In the genomic region with DNA sequence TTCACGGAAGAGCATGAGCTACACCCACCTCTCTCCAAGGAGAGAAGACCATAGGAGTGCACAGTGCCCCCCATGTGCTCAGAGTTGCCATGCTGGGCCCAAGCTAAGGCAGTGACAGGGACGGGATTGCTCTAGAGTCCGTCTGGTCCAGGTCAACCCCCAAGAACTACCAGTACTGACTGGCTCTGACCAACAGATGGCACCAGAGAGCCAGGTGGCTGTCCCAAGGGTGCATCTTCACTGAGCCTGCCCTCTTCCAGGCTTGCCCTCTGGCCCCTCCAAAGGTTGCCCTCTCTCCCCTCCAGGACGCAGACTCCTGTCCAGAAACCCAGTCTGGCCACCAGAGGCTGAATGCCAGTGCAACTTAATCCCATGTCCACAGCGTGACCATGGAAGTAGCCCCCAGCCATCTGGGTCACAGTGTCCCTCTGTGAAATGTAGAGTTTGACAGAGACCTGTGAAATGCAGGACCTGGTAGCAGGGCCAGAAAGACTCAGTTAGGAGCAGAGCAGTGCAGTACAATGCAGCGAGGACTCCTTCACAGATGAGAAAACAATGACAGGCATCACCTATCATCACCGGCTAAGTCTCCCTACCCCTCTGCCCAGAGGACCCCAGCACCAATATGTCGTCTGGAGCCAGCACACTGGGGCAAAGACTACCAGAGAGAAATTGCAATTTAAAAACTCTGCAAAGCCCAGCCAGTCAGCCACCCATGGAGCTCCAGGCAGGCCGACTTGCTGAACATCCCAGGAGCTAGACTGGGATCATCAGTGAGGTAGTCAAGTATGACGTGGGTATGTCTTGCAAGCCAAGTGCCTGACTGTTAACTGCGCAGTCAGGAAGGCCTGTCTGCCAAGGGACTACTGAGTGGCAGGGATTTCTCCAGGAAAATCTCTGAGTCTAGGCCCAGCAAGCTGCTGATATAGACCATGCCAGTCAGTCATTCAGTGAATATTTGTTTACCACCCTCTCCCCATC, we compare ENCODE assay signal across 8 cellular contexts. TPM values are rescaled to one million over a fixed set of nuclear protein-coding genes. Genes with fewer than 3 reads are reported as not detected.
DNase-seq lines count a peak whose midpoint lies in the region; ATAC-seq and TF ChIP-seq lines count a peak whose summit lies in the region.

No MANE protein-coding gene starts in this region.

- CTCF ChIA-PET in AG04449 (lab: Yijun Ruan, JAX) = interaction anchor here (0.6 to 15.7 kb wide), 39 partner anchors 7 to 457 kb away, joined by 3 to 440 read pairs (median 4); partner anchors contain the start of gene SKP1

- H3K4me2 ChIP-seq in osteoblast (ENCODE audit: insufficient read depth, low read length) = no peak overlapping the region

- POLR2A ChIA-PET in AG04449 (lab: Yijun Ruan, JAX) = interaction anchor here (1.7 kb wide), 1 partner anchor 8 kb away, joined by 4 read pairs; the partner anchor contains the start of gene SKP1

- H3K27me3 ChIP-seq in Peyer's patch (no peaks in the 10 kb centered on the region), osteoblast (ENCODE audit: insufficient read depth, low read length) (no peaks in the 10 kb centered on the region), tibial artery (no peaks in the 10 kb centered on the region)

- intact Hi-C loops in tibial artery (cut with DNase I; ENCODE audit: low total_unique reads) = loop anchor here (2.0 kb wide), 1 partner anchor 106 kb away; no protein-coding TSS in a partner anchor

- no peaks in the 10 kb centered on the region for H3K79me2 ChIP-seq in osteoblast (ENCODE audit: insufficient read depth, low read length)

- no peaks in the 10 kb centered on the region for H3K9me3 ChIP-seq in Peyer's patch
- H3K9me3 ChIP-seq in osteoblast (ENCODE audit: low read depth, low read length) = no peaks in the 10 kb centered on the region
- no peaks in the 10 kb centered on the region for H3K9me3 ChIP-seq in tibial artery

- H4K20me1 ChIP-seq in osteoblast (ENCODE audit: insufficient read depth, low read length) = no peaks in the 10 kb centered on the region

- TF ChIP-seq CTCF in AG04449 (IDR thresholded peaks at IDR 0.05; ENCODE audit: insufficient read depth, low read length, missing control alignments) (peak; percentile 92), Peyer's patch (IDR thresholded peaks at IDR 0.05) (peak; percentile 55 to 93 (median 90)), foreskin fibroblast (IDR thresholded peaks at IDR 0.05; ENCODE audit: low read depth, low read length) (peak; percentile 91), osteoblast (IDR thresholded peaks at IDR 0.05; ENCODE audit: extremely low read depth, low read depth, low read length) (peak; percentile 89), tibial artery (IDR thresholded peaks at IDR 0.05) (peak; percentile 84 to 95)

- H3K4me3 ChIP-seq in AG04449 (ENCODE audit: low read depth, low read length) = no peak overlapping the region
- H3K4me3 ChIP-seq in Peyer's patch = no peak overlapping the region
- H3K4me3 ChIP-seq in foreskin fibroblast (ENCODE audit: low read depth in 1 of 2, low read length in 2 of 2) = no peak overlapping the region
- H3K4me3 ChIP-seq in osteoblast (ENCODE audit: insufficient read depth, low read length) = no peak overlapping the region
- no peak overlapping the region for H3K4me3 ChIP-seq in tibial artery

- ATAC-seq in GM18867 (IDR thresholded peaks at IDR 0.05; ENCODE audit: unreplicated experiment) = peak; percentile 83
- peak; percentile 73 for ATAC-seq in HG03439 (IDR thresholded peaks at IDR 0.05; ENCODE audit: unreplicated experiment)

- H3K36me3 ChIP-seq in Peyer's patch = no peaks in the 10 kb centered on the region
- no peaks in the 10 kb centered on the region for H3K36me3 ChIP-seq in osteoblast (ENCODE audit: insufficient read depth, low read length)
- no peaks in the 10 kb centered on the region for H3K36me3 ChIP-seq in tibial artery

- H3K4me1 ChIP-seq in Peyer's patch (peaks cover 0 to 5% (median 0%) of the 10 kb centered on the region in 4 donors), osteoblast (ENCODE audit: insufficient read depth, low read length) (no peaks in the 10 kb centered on the region), tibial artery (peaks cover 0 to 3% (median 0%) of the 10 kb centered on the region in 4 donors)

- TF ChIP-seq POLR2A in Peyer's patch (IDR thresholded peaks at IDR 0.05) = no peak

- H3K27ac ChIP-seq in Peyer's patch (peak overlapping the region in 2 of 4 donors; percentile 46 to 68), osteoblast (ENCODE audit: low read depth, low read length) (no peak overlapping the region), tibial artery (no peak overlapping the region)

- DNase-seq in AG04449 (ENCODE audit: low read depth, low spot score) (no peak), Peyer's patch (peak; percentile 66 to 89 (median 81)), activated T-helper 1 cell treated with Interleukin-2 at 50 U/mL for 16 hours (ENCODE audit: low read depth) (peak; percentile 54), foreskin fibroblast (peak; percentile 24 to 81), osteoblast (ENCODE audit: insufficient read length, low spot score, missing footprints) (peak; percentile 79), tibial artery (peak; percentile 61 to 81)

- H2AFZ ChIP-seq in osteoblast (ENCODE audit: low read length) = no peak overlapping the region

RNA-seq across cellular contexts. Expression of gene SKP1, which starts 7.7 kb away (rescaled TPM):
- total RNA-seq in Peyer's patch (100 to 1,000 TPM in 3 of 4 donors, 10 to 100 TPM in 1; 89.4 to 155 (median 129) TPM), osteoblast (123 and 145 TPM in 2 replicates)

RNA-seq across cellular contexts. Expression of gene PPP2CA, which starts 41.4 kb away (rescaled TPM):
- total RNA-seq in Peyer's patch = 100 to 1,000 TPM in 2 of 4 donors, 10 to 100 TPM in 2; 85.0 to 128 (median 104) TPM
- total RNA-seq in osteoblast = 44.2 and 55.4 TPM in 2 replicates
